ENCODE assay signal across 16 cellular contexts in genomic region chr17:60335289-60335688, GRCh38. TPM values are rescaled to one million over a fixed set of nuclear protein-coding genes. Genes with fewer than 3 reads are reported as not detected.
DNase-seq lines count a peak whose midpoint lies in the region; ATAC-seq, FAIRE-seq and TF ChIP-seq lines count a peak whose summit lies in the region.
"Had no signal": no experiment of that assay in that cellular context is flagged by ENCODE, and none has a peak within 500 bp of the region (broad histone marks: within the 10 kb centered on the region; RNA-seq: fewer than 3 reads in every experiment).

No MANE protein-coding gene starts in this region.

- CTCF ChIA-PET in PC-3 (lab: Charles Lee): no interaction called here

- POLR2A ChIA-PET in PC-3 (lab: Charles Lee; ENCODE audit: unreplicated experiment): no interaction called here

- no peak overlapping the region for H2AFZ ChIP-seq in PC-3 (ENCODE audit: low read length)
- no peak overlapping the region for H2AFZ ChIP-seq in astrocyte (ENCODE audit: low read depth, low read length)
- H2AFZ ChIP-seq: GM23338 had no signal

- H3K4me3 ChIP-seq in PC-3 (ENCODE audit: low read length): no peak overlapping the region
- no peak overlapping the region for H3K4me3 ChIP-seq in astrocyte (ENCODE audit: insufficient read depth, low read depth, low read length)
- H3K4me3 ChIP-seq in testis: no peak overlapping the region
- H3K4me3 ChIP-seq: GM23338 had no signal

- H3K79me2 ChIP-seq in PC-3 (ENCODE audit: low read length) (no peaks in the 10 kb centered on the region), astrocyte (ENCODE audit: insufficient read depth, low read length) (peaks cover 35% of the 10 kb centered on the region)

- no TSS peak for BruUV-seq in PC-3 (replicated peaks; lab: Mats Ljungman, UMichigan)

- H3K27ac ChIP-seq in PC-3 (ENCODE audit: low read length) (no peak overlapping the region), astrocyte (ENCODE audit: low read depth, low read length) (no peak overlapping the region), testis (no peak overlapping the region)

- H3K36me3 Mint-ChIP-seq in activated naive CD8-positive, alpha-beta T cell treated with anti-CD3 and anti-CD28 coated beads, Interleukin-2, amount 50 U/mL, for 24 hours (ENCODE audit: low read depth): peaks cover 10% of the 10 kb centered on the region
- peaks cover 6% of the 10 kb centered on the region for H3K36me3 Mint-ChIP-seq in activated naive CD8-positive, alpha-beta T cell treated with anti-CD3 and anti-CD28 coated beads for 36 hours
- peaks cover 2% of the 10 kb centered on the region for H3K36me3 Mint-ChIP-seq in astrocyte (ENCODE audit: low read depth, unreplicated experiment)
- peaks cover 20% of the 10 kb centered on the region for H3K36me3 Mint-ChIP-seq in stimulated activated effector memory CD8-positive, alpha-beta T cell treated with anti-CD3 and anti-CD28 coated beads, Interleukin-12 subunit alpha, Interleukin-12 subunit beta, amount 100 ng/mL, for 72 hours
- H3K36me3 Mint-ChIP-seq in HFFc6 (ENCODE audit: low read depth): peaks cover 5% of the 10 kb centered on the region; the same call in 1 of the 2 replicates

- no peaks in the 10 kb centered on the region for H3K27me3 ChIP-seq in PC-3 (ENCODE audit: low read length)
- no peaks in the 10 kb centered on the region for H3K27me3 ChIP-seq in astrocyte (ENCODE audit: insufficient read depth, low read length)
- no peaks in the 10 kb centered on the region for H3K27me3 ChIP-seq in testis

- H3K4me1 ChIP-seq in PC-3 (ENCODE audit: insufficient read depth, low read length): 0 out of 2 replicates have a peak, but pooled peaks cover 6% of the 10 kb centered on the region
- H3K4me1 ChIP-seq in astrocyte (ENCODE audit: insufficient read depth, low read length): no peaks in the 10 kb centered on the region
- peaks cover 6% of the 10 kb centered on the region for H3K4me1 ChIP-seq in testis

- H3K4me2 ChIP-seq in PC-3 (ENCODE audit: low read length) (no peak overlapping the region), astrocyte (ENCODE audit: low read length) (no peak overlapping the region)
- H3K4me2 ChIP-seq: GM23338 had no signal

- no peak overlapping the region for H3K4me3 Mint-ChIP-seq in activated naive CD8-positive, alpha-beta T cell treated with anti-CD3 and anti-CD28 coated beads, Interleukin-2, amount 50 U/mL, for 24 hours
- no peak overlapping the region for H3K4me3 Mint-ChIP-seq in activated naive CD8-positive, alpha-beta T cell treated with anti-CD3 and anti-CD28 coated beads for 36 hours
- H3K4me3 Mint-ChIP-seq in astrocyte (ENCODE audit: unreplicated experiment) (no peak overlapping the region), HFFc6 (no peak overlapping the region)
- no peak overlapping the region for H3K4me3 Mint-ChIP-seq in stimulated activated effector memory CD8-positive, alpha-beta T cell treated with anti-CD3 and anti-CD28 coated beads, Interleukin-12 subunit alpha, Interleukin-12 subunit beta, amount 100 ng/mL, for 72 hours
- H3K4me3 Mint-ChIP-seq: B cell; CD4-positive, alpha-beta T cell; GM23338 had no signal

- no peak for FAIRE-seq in astrocyte (lab: Jason Lieb, UNC)
- FAIRE-seq: A204.1, GM12891 had no signal

- no peaks in the 10 kb centered on the region for H3K9me2 ChIP-seq in PC-3 (replicated peaks; ENCODE audit: low read length)

- H4K20me1 ChIP-seq in PC-3 (ENCODE audit: low read length) (no peaks in the 10 kb centered on the region), astrocyte (ENCODE audit: insufficient read depth, low read length) (peaks cover 32% of the 10 kb centered on the region)

- H3K9me3 ChIP-seq in PC-3 (ENCODE audit: low read length): no peaks in the 10 kb centered on the region
- no peaks in the 10 kb centered on the region for H3K9me3 ChIP-seq in astrocyte (ENCODE audit: insufficient read depth, low read depth, low read length)
- no peaks in the 10 kb centered on the region for H3K9me3 ChIP-seq in testis

- peak overlapping the region; percentile 29 for H3K27ac Mint-ChIP-seq in activated naive CD8-positive, alpha-beta T cell treated with anti-CD3 and anti-CD28 coated beads, Interleukin-2, amount 50 U/mL, for 24 hours
- no peak overlapping the region for H3K27ac Mint-ChIP-seq in activated naive CD8-positive, alpha-beta T cell treated with anti-CD3 and anti-CD28 coated beads for 36 hours
- H3K27ac Mint-ChIP-seq in astrocyte (ENCODE audit: unreplicated experiment) (no peak overlapping the region), HFFc6 (no peak overlapping the region)
- H3K27ac Mint-ChIP-seq in stimulated activated effector memory CD8-positive, alpha-beta T cell treated with anti-CD3 and anti-CD28 coated beads, Interleukin-12 subunit alpha, Interleukin-12 subunit beta, amount 100 ng/mL, for 72 hours: no peak overlapping the region
- H3K27ac Mint-ChIP-seq: B cell; CD4-positive, alpha-beta T cell; GM23338 had no signal

- 62 to 80% methylated on average over 2 of the region's 2 CpGs for WGBS in testis, 2 donors

- no peak for DNase-seq in activated naive CD8-positive, alpha-beta T cell treated with anti-CD3 and anti-CD28 coated beads, Interleukin-2, amount 50 U/mL, for 24 hours
- no peak for DNase-seq in activated naive CD8-positive, alpha-beta T cell treated with anti-CD3 and anti-CD28 coated beads for 36 hours
- DNase-seq in PC-3: peak; percentile 20
- DNase-seq in astrocyte (ENCODE audit: low read depth): peak; percentile 37
- DNase-seq in stimulated activated effector memory CD8-positive, alpha-beta T cell treated with anti-CD3 and anti-CD28 coated beads, Interleukin-12 subunit alpha, Interleukin-12 subunit beta, amount 100 ng/mL, for 72 hours (ENCODE audit: low spot score in 2 of 2): no peak
- no peak for DNase-seq in testis
- no peak for DNase-seq in HFFc6
- DNase-seq: C1 segment of cervical spinal cord; CD4-positive, alpha-beta T cell; DMS79; H7 had no signal

- TF ChIP-seq CTCF in PC-3 (conservative IDR thresholded peaks at IDR 0.05; ENCODE audit: low read depth, low read length) (no peak), astrocyte (IDR thresholded peaks at IDR 0.05; ENCODE audit: insufficient read depth, low read depth, low read length) (no peak), testis (IDR thresholded peaks at IDR 0.05) (no peak), HFFc6 (IDR thresholded peaks at IDR 0.05) (no peak)

- H3K36me3 ChIP-seq in PC-3 (ENCODE audit: low read depth, low read length) (no peaks in the 10 kb centered on the region), astrocyte (ENCODE audit: insufficient read depth, low read length) (no peaks in the 10 kb centered on the region), testis (ENCODE audit: low read depth, missing control alignments) (no peaks in the 10 kb centered on the region)

- no peaks in the 10 kb centered on the region for H3K27me3 Mint-ChIP-seq in activated naive CD8-positive, alpha-beta T cell treated with anti-CD3 and anti-CD28 coated beads, Interleukin-2, amount 50 U/mL, for 24 hours
- no peaks in the 10 kb centered on the region for H3K27me3 Mint-ChIP-seq in activated naive CD8-positive, alpha-beta T cell treated with anti-CD3 and anti-CD28 coated beads for 36 hours
- H3K27me3 Mint-ChIP-seq in astrocyte (ENCODE audit: low read depth, unreplicated experiment) (no peaks in the 10 kb centered on the region), HFFc6 (ENCODE audit: insufficient read depth) (peaks cover 3% of the 10 kb centered on the region; the same call in 1 of the 2 replicates)
- H3K27me3 Mint-ChIP-seq: B cell; CD4-positive, alpha-beta T cell had no signal

- peaks cover 12% of the 10 kb centered on the region for H3K4me1 Mint-ChIP-seq in activated naive CD8-positive, alpha-beta T cell treated with anti-CD3 and anti-CD28 coated beads, Interleukin-2, amount 50 U/mL, for 24 hours
- H3K4me1 Mint-ChIP-seq in activated naive CD8-positive, alpha-beta T cell treated with anti-CD3 and anti-CD28 coated beads for 36 hours: peaks cover 7% of the 10 kb centered on the region
- peaks cover 1% of the 10 kb centered on the region for H3K4me1 Mint-ChIP-seq in astrocyte (ENCODE audit: low read depth, unreplicated experiment)
- peaks cover 14% of the 10 kb centered on the region for H3K4me1 Mint-ChIP-seq in stimulated activated effector memory CD8-positive, alpha-beta T cell treated with anti-CD3 and anti-CD28 coated beads, Interleukin-12 subunit alpha, Interleukin-12 subunit beta, amount 100 ng/mL, for 72 hours
- peaks cover 15% of the 10 kb centered on the region for H3K4me1 Mint-ChIP-seq in HFFc6 (ENCODE audit: low read depth)

- ATAC-seq in activated naive CD8-positive, alpha-beta T cell treated with anti-CD3 and anti-CD28 coated beads, Interleukin-2, amount 50 U/mL, for 24 hours: peak; percentile 79
- peak; percentile 49 for ATAC-seq in PC-3
- ATAC-seq in stimulated activated effector memory CD8-positive, alpha-beta T cell treated with anti-CD3 and anti-CD28 coated beads, Interleukin-12 subunit alpha, Interleukin-12 subunit beta, amount 100 ng/mL, for 72 hours: peak; percentile 66
- ATAC-seq in HG02970 (IDR thresholded peaks at IDR 0.05; ENCODE audit: low FRiP score, unreplicated experiment): no peak
- ATAC-seq: GM23338 had no signal

- no peaks in the 10 kb centered on the region for H3K9me3 Mint-ChIP-seq in activated naive CD8-positive, alpha-beta T cell treated with anti-CD3 and anti-CD28 coated beads, Interleukin-2, amount 50 U/mL, for 24 hours
- H3K9me3 Mint-ChIP-seq in activated naive CD8-positive, alpha-beta T cell treated with anti-CD3 and anti-CD28 coated beads for 36 hours: no peaks in the 10 kb centered on the region
- H3K9me3 Mint-ChIP-seq in astrocyte (ENCODE audit: unreplicated experiment) (no peaks in the 10 kb centered on the region), HFFc6 (no peaks in the 10 kb centered on the region)
- no peaks in the 10 kb centered on the region for H3K9me3 Mint-ChIP-seq in stimulated activated effector memory CD8-positive, alpha-beta T cell treated with anti-CD3 and anti-CD28 coated beads, Interleukin-12 subunit alpha, Interleukin-12 subunit beta, amount 100 ng/mL, for 72 hours
- H3K9me3 Mint-ChIP-seq: CD4-positive, alpha-beta T cell; GM23338 had no signal

- intact Hi-C loops in PC-3 (cut with micrococcal nuclease) (no loop called here), testis (cut with DNase I; ENCODE audit: low total_unique reads) (no loop called here)

- no peak for TF ChIP-seq POLR2A in testis (IDR thresholded peaks at IDR 0.05)

- H3F3A ChIP-seq in PC-3 (ENCODE audit: low read length, unreplicated experiment): no peaks in the 10 kb centered on the region

- no peak overlapping the region for H3K9ac ChIP-seq in PC-3 (ENCODE audit: low read length)
- no peak overlapping the region for H3K9ac ChIP-seq in astrocyte (ENCODE audit: low read length)

RNA-seq across cellular contexts. Expression of gene USP32, which starts 56.6 kb away (rescaled TPM):
- 10 to 100 TPM; 26.6 to 26.7 TPM for total RNA-seq in activated naive CD8-positive, alpha-beta T cell treated with anti-CD3 and anti-CD28 coated beads for 36 hours
- 34.0 and 34.1 TPM in 2 replicates for total RNA-seq in PC-3 (2014; rRNA removed)
- 36.8 and 40.2 TPM in 2 replicates for total RNA-seq in astrocyte
- total RNA-seq in testis: 100 to 1,000 TPM; 113 to 166 TPM
- 279 TPM for polyA plus RNA-seq in testis (ENCODE audit: insufficient read depth, low read depth, low replicate concordance)
- total RNA-seq in HFFc6 (2021; fragmentation: NEBNext Ultra II Directional; extraction: Animal tissue kit (Norgen Biotek cat#: 25700)): 10 to 100 TPM; 46.7 to 57.3 (median 51.7) TPM

Comparison
In these comparisons a context has a peak if more than half of its experiments do, and no peak if none do; other contexts are left out.
1. DNase-seq: peak in PC-3 (single experiment) and astrocyte (single experiment); none in activated naive CD8-positive, alpha-beta T cell treated with anti-CD3 and anti-CD28 coated beads, Interleukin-2, amount 50 U/mL, for 24 hours (single experiment), activated naive CD8-positive, alpha-beta T cell treated with anti-CD3 and anti-CD28 coated beads for 36 hours (single experiment), stimulated activated effector memory CD8-positive, alpha-beta T cell treated with anti-CD3 and anti-CD28 coated beads, Interleukin-12 subunit alpha, Interleukin-12 subunit beta, amount 100 ng/mL, for 72 hours (0 of 2), testis (single experiment) and HFFc6 (single experiment).